10 cellular contexts compared by ENCODE assay signal in genomic region chr12:48786591-48787544, GRCh38. TPM values are rescaled to one million over a fixed set of nuclear protein-coding genes. Genes with fewer than 3 reads are reported as not detected.
DNase-seq lines count a peak whose midpoint lies in the region; ATAC-seq, FAIRE-seq and TF ChIP-seq lines count a peak whose summit lies in the region.
"Had no signal": no experiment of that assay in that cellular context is flagged by ENCODE, and none has a peak within 500 bp of the region (broad histone marks: within the 10 kb centered on the region; RNA-seq: fewer than 3 reads in every experiment).

No MANE protein-coding gene starts in this region.

- H3K79me1 ChIP-seq in IMR-90 (ENCODE audit: low read depth in 1 of 2, low read length in 2 of 2), result peaks cover 31 to 49% of the 10 kb centered on the region in 2 experiments

- no peak for FAIRE-seq in kidney (lab: Jason Lieb, UNC)
- FAIRE-seq: G401.6 had no signal

- DNase-seq in IMR-90 (no peak), dedifferentiated amniotic fluid mesenchymal stem cell (ENCODE audit: extremely low spot score) (peak; percentile 34), kidney (no peak), NCI-H1436 treated with DMSO at 0.1 percent for 48 hours (lab: John Stamatoyannopoulos, UW) (no peak), iPS-NIHi7 (ENCODE audit: extremely low spot score) (no peak), AG08395 (ENCODE audit: low spot score) (no peak)
- DNase-seq: NCI-H1930 had no signal

- no peak overlapping the region for H2BK120ac ChIP-seq in IMR-90 (ENCODE audit: low read depth, low read length)

- H3K56ac ChIP-seq in IMR-90 (ENCODE audit: extremely low read depth, insufficient read depth, low read length), result no peak overlapping the region

- H3K18ac ChIP-seq in IMR-90 (ENCODE audit: low read depth, low read length), result no peak overlapping the region

- H2AFZ ChIP-seq in IMR-90 (replicated peaks; ENCODE audit: low read length, poor library complexity), result no peak overlapping the region

- TF ChIP-seq CTCF in IMR-90 (conservative IDR thresholded peaks at IDR 0.05; ENCODE audit: low read depth, low read length), result no peak
- no peak for TF ChIP-seq CTCF in kidney (IDR thresholded peaks at IDR 0.05; ENCODE audit: borderline replicate concordance, extremely low read depth, insufficient read depth)

- no peak for ATAC-seq in IMR-90 (ENCODE audit: low read depth)
- no peak for ATAC-seq in HG03039 (IDR thresholded peaks at IDR 0.05; ENCODE audit: unreplicated experiment)

- H4K91ac ChIP-seq in IMR-90 (ENCODE audit: insufficient read depth, low read depth, low read length), result no peak overlapping the region

- H3K9ac ChIP-seq in IMR-90 (ENCODE audit: low read depth, low read length) (no peak overlapping the region), kidney (ENCODE audit: low read length in 2 of 2) (peak overlapping the region in 1 of 2 donors; percentile 68), stomach smooth muscle (ENCODE audit: low read length in 2 of 2) (peak overlapping the region in 1 of 2 donors; percentile 80)

- intact Hi-C loops in IMR-90 (cut with micrococcal nuclease) (no loop called here), kidney (cut with DNase I) (no loop called here)

- no peak overlapping the region for H4K5ac ChIP-seq in IMR-90 (ENCODE audit: low read depth, low read length)

- no peak overlapping the region for H3K4ac ChIP-seq in IMR-90 (ENCODE audit: low read depth, low read length)

- peak overlapping the region; percentile 93 for H2AK9ac ChIP-seq in IMR-90 (replicated peaks; ENCODE audit: low read depth, low read length, poor library complexity)

- H3K27ac ChIP-seq in IMR-90 (ENCODE audit: insufficient read depth, low read length) (no peak overlapping the region), kidney (ENCODE audit: low read depth in 2 of 2, low read length in 2 of 2) (peak overlapping the region in 1 of 2 donors; percentile 74), stomach smooth muscle (ENCODE audit: low read length) (peak overlapping the region; percentile 37)

- peak overlapping the region; percentile 63; the same call in 1 of the 2 replicates for H2AK5ac ChIP-seq in IMR-90 (ENCODE audit: low read depth, low read length)

- POLR2A ChIA-PET in IMR-90 (lab: Charles Lee; ENCODE audit: unreplicated experiment), result no interaction called here

- H3K9me3 ChIP-seq in IMR-90 (ENCODE audit: control insufficient read depth, insufficient read depth, low read length), result no peaks in the 10 kb centered on the region
- no peaks in the 10 kb centered on the region for H3K9me3 ChIP-seq in kidney (ENCODE audit: control insufficient read depth in 1 of 2, low read length in 2 of 2)
- no peaks in the 10 kb centered on the region for H3K9me3 ChIP-seq in stomach smooth muscle (ENCODE audit: control insufficient read depth in 2 of 2, low read length in 2 of 2)

- TF ChIP-seq POLR2A in IMR-90 (IDR thresholded peaks at IDR 0.05; ENCODE audit: low read depth, low read length), result no peak

- no TSS peak for BruUV-seq in IMR-90 (replicated peaks; lab: Mats Ljungman, UMichigan)

- H3K36me3 ChIP-seq in IMR-90 (ENCODE audit: control insufficient read depth, insufficient read depth, low read length) (peaks cover 10% of the 10 kb centered on the region; the same call in 1 of the 2 replicates), kidney (ENCODE audit: control insufficient read depth in 1 of 2, insufficient read depth in 2 of 2, low read length in 2 of 2) (no peaks in the 10 kb centered on the region), stomach smooth muscle (ENCODE audit: control insufficient read depth in 2 of 2, insufficient read depth in 2 of 2, low read length in 2 of 2) (peaks cover 0 to 6% of the 10 kb centered on the region in 2 donors)

- dilution Hi-C loops in IMR-90 (cut with HindIII; ENCODE audit: low sequenced_read_pairs, unreplicated experiment), result no loop called here

- in situ Hi-C loops in IMR-90 (cut with MboI; ENCODE audit: low sequenced_read_pairs), result loop anchor here (25.0 kb wide), 1 partner anchor 250 kb away; the partner anchor contains the start of gene OR8S1

- H3K4me2 ChIP-seq in IMR-90 (ENCODE audit: low read depth, low read length), result peak overlapping the region; percentile 92; the same call in 1 of the 2 replicates

- H4K8ac ChIP-seq in IMR-90 (ENCODE audit: low read depth in 2 of 2, low read length in 2 of 2), result no peak overlapping the region

- CTCF ChIA-PET in IMR-90 (lab: Yijun Ruan, JAX), result interaction anchor here (1.1 kb wide), 1 partner anchor 34 kb away, joined by 3 read pairs; no protein-coding TSS in a partner anchor

- H2BK20ac ChIP-seq in IMR-90 (ENCODE audit: low read depth, low read length), result no peak overlapping the region

- H3K27me3 ChIP-seq in IMR-90 (ENCODE audit: control insufficient read depth, insufficient read depth, low read length) (no peaks in the 10 kb centered on the region), stomach smooth muscle (ENCODE audit: control insufficient read depth in 1 of 2, insufficient read depth in 2 of 2, low read length in 2 of 2) (no peaks in the 10 kb centered on the region)

- H3K9me1 ChIP-seq in IMR-90 (ENCODE audit: insufficient read depth, low read length), result peaks cover 27% of the 10 kb centered on the region

- WGBS in IMR-90 (ENCODE audit: extremely low coverage in 2 of 2, insufficient read length in 1 of 2), 2 experiments, result 33% methylated on average over 2 of the region's 7 CpGs; no CpG with 5 or more reads in 1 of the 2 experiments

- H3K14ac ChIP-seq in IMR-90 (replicated peaks; ENCODE audit: low read depth, low read length), result 0 out of 2 replicates have a peak overlapping the region, but pooled peaks have one; percentile 57

- H3K4me3 ChIP-seq in IMR-90 (ENCODE audit: insufficient read depth, low read depth, low read length), result no peak overlapping the region; the same call in 1 of the 2 replicates
- peak overlapping the region; percentile 76 to 79 for H3K4me3 ChIP-seq in kidney (ENCODE audit: low read length in 2 of 2)
- H3K4me3 ChIP-seq in stomach smooth muscle (ENCODE audit: low read length in 2 of 2), result peak overlapping the region; percentile 82 to 84

- H3K23ac ChIP-seq in IMR-90 (ENCODE audit: low read depth, low read length), result peak overlapping the region; percentile 86

- H2BK5ac ChIP-seq in IMR-90 (ENCODE audit: low read depth, low read length, poor library complexity, severe bottlenecking), result no peak overlapping the region

- H4K20me1 ChIP-seq in IMR-90 (ENCODE audit: insufficient read depth, low read length), result peaks cover 28% of the 10 kb centered on the region

- H3K4me1 ChIP-seq in IMR-90 (ENCODE audit: control insufficient read depth, insufficient read depth, low read length) (peaks cover 11% of the 10 kb centered on the region), kidney (ENCODE audit: control insufficient read depth in 1 of 2, insufficient read depth in 1 of 2, low read depth in 1 of 2, low read length in 2 of 2) (peaks cover 19 to 20% of the 10 kb centered on the region in 2 donors), stomach smooth muscle (ENCODE audit: control insufficient read depth, insufficient read depth, low read length) (peaks cover 25% of the 10 kb centered on the region)

- no peak for TF ChIP-seq RAD21 in IMR-90 (IDR thresholded peaks at IDR 0.05; ENCODE audit: low read length)

- H2BK15ac ChIP-seq in IMR-90 (ENCODE audit: low read depth, low read length), result no peak overlapping the region

TF ChIP-seq in IMR-90, 13 proteins besides CTCF, POLR2A, EP300 and RAD21:
- TF ChIP-seq SMC3 (IDR thresholded peaks at IDR 0.05; ENCODE audit: low read depth, low read length), result no peak
- TF ChIP-seq CHD1 (IDR thresholded peaks at IDR 0.05; ENCODE audit: low read depth, low read length), result no peak
- no peak for TF ChIP-seq RCOR1 (IDR thresholded peaks at IDR 0.05; ENCODE audit: insufficient replicate concordance, low read length)
- no peak for TF ChIP-seq CEBPB (IDR thresholded peaks at IDR 0.05; ENCODE audit: low read depth, low read length)
TF ChIP-seq in IMR-90: peak in this region for 0.

RNA-seq across cellular contexts. Expression of gene ADCY6, which starts 2.0 kb away (rescaled TPM):
- total RNA-seq in IMR-90 (2012; rRNA removed), result 18.1 and 18.5 TPM in 2 replicates
- 34.4 and 35.1 TPM in 2 replicates for polyA plus RNA-seq in IMR-90 (2012; rRNA removed)
- 26.6 and 34.5 TPM in 2 replicates for polyA plus RNA-seq in IMR-90 (2012; cell fraction: cytosol; rRNA removed)
- 171 and 194 TPM in 2 replicates for polyA plus RNA-seq in IMR-90 (2012; cell fraction: nucleus; rRNA removed; ENCODE audit: low replicate concordance)
- 66.9 TPM for total RNA-seq in kidney
- 27.3 TPM for polyA plus RNA-seq in kidney (ENCODE audit: insufficient read depth, low read depth, low replicate concordance)

RNA-seq across cellular contexts. Expression of gene CACNB3, which starts 31.4 kb away (rescaled TPM):
- total RNA-seq in IMR-90 (2012; rRNA removed) (15.3 and 18.1 TPM in 2 replicates), kidney (19.6 TPM)
- polyA plus RNA-seq in IMR-90 (2012; rRNA removed) (45.1 and 45.2 TPM in 2 replicates), kidney (ENCODE audit: insufficient read depth, low read depth, low replicate concordance) (17.9 TPM)
- polyA plus RNA-seq in IMR-90 (2012; cell fraction: cytosol; rRNA removed), result 24.5 and 40.0 TPM in 2 replicates
- polyA plus RNA-seq in IMR-90 (2012; cell fraction: nucleus; rRNA removed; ENCODE audit: low replicate concordance), result 227 and 302 TPM in 2 replicates
